25 cellular contexts compared by ENCODE assay signal in genomic region chr11:128920651-128921050, GRCh38. TPM values are rescaled to one million over a fixed set of nuclear protein-coding genes. Genes with fewer than 3 reads are reported as not detected.
"Had no signal": no experiment of that assay in that cellular context is flagged by ENCODE, and none has a peak within 500 bp of the region (broad histone marks: within the 10 kb centered on the region; RNA-seq: fewer than 3 reads in every experiment).

No MANE protein-coding gene starts in this region.

- H3K27me3 ChIP-seq: SJCRH30 had no signal

- H3K27ac ChIP-seq: RWPE1, SJCRH30 had no signal

- H3K36me3 ChIP-seq: SJCRH30 had no signal

- DNase-seq: KBM-7, MV-4-11, NCI-H1092, NCI-H1105 treated with DMSO at 0.1 percent for 48 hours, NCI-H1417 treated with DMSO at 0.1 percent for 48 hours, NCI-H146, NCI-H1694 treated with DMSO at 0.1 percent for 48 hours, NCI-H1930, NCI-H2081, NCI-H2107, NCI-H2227 treated with DMSO at 0.1 percent for 48 hours, NCI-H524, NCI-H69, NCI-H774, PC-3, SHP77 treated with DMSO at 0.1 percent for 48 hours, SJCRH30 had no signal

- ATAC-seq: Panc1, PC-3, SK-N-SH treated with all-trans-retinoic acid at 6 μM for 48 hours had no signal

- H3K9me3 ChIP-seq: SJCRH30 had no signal

- H3K4me3 ChIP-seq: SJCRH30 had no signal

RNA-seq across cellular contexts. Expression of gene TP53AIP1, which starts 22.0 kb away (rescaled TPM):
- total RNA-seq: LHCN-M2, NCI-H460, OCI-LY7, SJCRH30 had no signal

RNA-seq across cellular contexts. Expression of gene KCNJ5, which starts 29.5 kb away (rescaled TPM):
- total RNA-seq: HT-29, MCF 10A, NCI-H460, OCI-LY7, PC-3 had no signal

RNA-seq across cellular contexts. Expression of gene KCNJ1, which starts 53.6 kb away (rescaled TPM):
- total RNA-seq: HT-29, LHCN-M2, MCF 10A, NCI-H460, PC-3, SJCRH30 had no signal
